13 cellular contexts compared by ENCODE assay signal in the genomic region with DNA sequence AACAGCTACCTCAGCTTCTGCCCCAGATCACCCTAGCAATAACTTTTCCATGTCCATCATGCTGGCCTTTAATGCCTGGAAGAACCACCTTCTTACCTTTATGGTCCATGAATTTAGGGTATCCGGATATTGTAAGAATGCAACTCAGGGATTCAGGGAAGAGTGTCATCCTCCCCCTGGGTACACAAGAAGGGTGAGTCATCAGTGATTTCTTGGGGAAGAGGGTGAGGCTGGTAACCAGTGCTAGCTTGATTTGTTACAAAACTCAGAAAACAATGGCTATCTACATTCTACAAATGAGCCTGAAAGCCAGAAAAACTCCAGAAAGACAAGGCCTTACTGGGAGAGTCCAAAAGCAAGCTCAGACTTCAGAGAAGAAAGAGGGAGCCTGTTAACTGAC. TPM values are rescaled to one million over a fixed set of nuclear protein-coding genes. Genes with fewer than 3 reads are reported as not detected.
A peak's percentile ranks its signal among the peaks of the same experiment; 100 is the strongest.
DNase-seq lines count a peak whose midpoint lies in the region; TF ChIP-seq lines count a peak whose summit lies in the region.
"Had no signal": no experiment of that assay in that cellular context is flagged by ENCODE, and none has a peak within 500 bp of the region (broad histone marks: within the 10 kb centered on the region; RNA-seq: fewer than 3 reads in every experiment).

No MANE protein-coding gene starts in this region.

- in situ Hi-C loops in mammary epithelial cell (cut with MboI; ENCODE audit: low sequenced_read_pairs in 2 of 2), result no loop called here

- H3K4me3 ChIP-seq in mammary epithelial cell (replicated peaks in 1 of 3; ENCODE audit: insufficient read depth in 1 of 3, low read depth in 2 of 3, low read length in 3 of 3), result no peak overlapping the region
- H3K4me3 ChIP-seq in fibroblast of mammary gland (ENCODE audit: control insufficient read depth, low read depth, low read length), result no peak overlapping the region
- H3K4me3 ChIP-seq: BLaER1 treated with 17β-estradiol and CSF1 and Interleukin-3, amounts not matched to agents 10 nM and 100 nM had no signal

- CTCF ChIA-PET in mammary epithelial cell (lab: Charles Lee; ENCODE audit: low non-redundant PET), result no interaction called here

- intact Hi-C loops in mammary epithelial cell (cut with micrococcal nuclease), result loop anchor here (1.0 to 10.0 kb wide), 4 partner anchors 124 to 669 kb away; a partner anchor contains a TSS

- DNase-seq in DMS53 (lab: John Stamatoyannopoulos, UW), result peak; percentile 5
- no peak for DNase-seq in DMS53 treated with DMSO at 0.1 percent for 48 hours (lab: John Stamatoyannopoulos, UW; ENCODE audit: unreplicated experiment)
- DNase-seq in mammary epithelial cell, result peak; percentile 53
- peak; percentile 1 for DNase-seq in fibroblast of mammary gland (ENCODE audit: low read depth)
- DNase-seq in renal cortical epithelial cell (ENCODE audit: low read depth), result peak; percentile 14
- no peak for DNase-seq in NCI-H345 (lab: John Stamatoyannopoulos, UW)
- DNase-seq in SW 1271 (lab: John Stamatoyannopoulos, UW), result no peak
- no peak for DNase-seq in NCI-H1417 treated with DMSO at 0.1 percent for 48 hours (lab: John Stamatoyannopoulos, UW)
- DNase-seq: EL, GOT3 had no signal

- no TSS peak for BruUV-seq in mammary epithelial cell (replicated peaks; lab: Mats Ljungman, UMichigan)

- no peak overlapping the region for H3K9ac ChIP-seq in mammary epithelial cell (ENCODE audit: insufficient read depth, low read length)
- H3K9ac ChIP-seq: BLaER1 treated with 17β-estradiol and CSF1 and Interleukin-3, amounts not matched to agents 10 nM and 100 nM had no signal

- H3K27me3 ChIP-seq in mammary epithelial cell (ENCODE audit: insufficient read depth, low read length), result no peaks in the 10 kb centered on the region

- dilution Hi-C loops in mammary epithelial cell (cut with HindIII; ENCODE audit: low sequenced_read_pairs), result no loop called here

- H4K20me1 ChIP-seq in mammary epithelial cell (ENCODE audit: insufficient read depth, low read length), result no peaks in the 10 kb centered on the region

- no peaks in the 10 kb centered on the region for H3K36me3 ChIP-seq in mammary epithelial cell (ENCODE audit: insufficient read depth, low read length)
- H3K36me3 ChIP-seq: BLaER1 treated with 17β-estradiol and CSF1 and Interleukin-3, amounts not matched to agents 10 nM and 100 nM had no signal

- WGBS in mammary epithelial cell (ENCODE audit: low coverage, missing lambda C conversion rate), result 64% methylated on average over 1 of the region's 1 CpG

- H3K27ac ChIP-seq in mammary epithelial cell (ENCODE audit: insufficient read depth, low read depth, low read length), result no peak overlapping the region
- H3K27ac ChIP-seq: 22Rv1; BLaER1 treated with 17β-estradiol and CSF1 and Interleukin-3, amounts not matched to agents 10 nM and 100 nM had no signal

- H3K9me3 ChIP-seq in mammary epithelial cell (replicated peaks; ENCODE audit: insufficient read depth, low read length), result no peaks in the 10 kb centered on the region

- H3K4me1 ChIP-seq in mammary epithelial cell (ENCODE audit: insufficient read depth, low read length), result peaks cover 5% of the 10 kb centered on the region

- H3K79me2 ChIP-seq in mammary epithelial cell (ENCODE audit: insufficient read depth, low read length), result no peaks in the 10 kb centered on the region

- H3K4me2 ChIP-seq in mammary epithelial cell (ENCODE audit: insufficient read depth, low read depth, low read length), result no peak overlapping the region

- H2AFZ ChIP-seq in mammary epithelial cell (ENCODE audit: low read depth, low read length), result no peak overlapping the region

- TF ChIP-seq CTCF in mammary epithelial cell (conservative IDR thresholded peaks at IDR 0.05 in 1 of 2, IDR thresholded peaks at IDR 0.05 in 1 of 2; ENCODE audit: extremely low read depth in 1 of 2, insufficient read depth in 1 of 2, low read depth in 1 of 2, low read length in 2 of 2) (no peak), fibroblast of mammary gland (conservative IDR thresholded peaks at IDR 0.05; ENCODE audit: control insufficient read depth, insufficient read depth, low read depth, low read length) (no peak)

RNA-seq across cellular contexts. Expression of a gene that starts 10.4 kb away (rescaled TPM):
- total RNA-seq in mammary epithelial cell, result under 1 TPM; 0.31 to 0.33 TPM
- 0.05 TPM for polyA plus RNA-seq in mammary epithelial cell
- 0.16 TPM for polyA minus RNA-seq in mammary epithelial cell
- 0.69 and 0.89 TPM in 2 replicates for total RNA-seq in renal cortical epithelial cell
- total RNA-seq: CD4-positive, CD25-positive, alpha-beta regulatory T cell had no signal
- polyA plus RNA-seq: CD4-positive, CD25-positive, alpha-beta regulatory T cell had no signal

Comparison
In these comparisons a context has a peak if more than half of its experiments do, and no peak if none do; other contexts are left out.
1. DNase-seq: peak in DMS53 (single experiment), mammary epithelial cell (single experiment), fibroblast of mammary gland (single experiment) and renal cortical epithelial cell (single experiment); none in DMS53 treated with DMSO at 0.1 percent for 48 hours (single experiment), NCI-H345 (single experiment), SW 1271 (0 of 2) and NCI-H1417 treated with DMSO at 0.1 percent for 48 hours (single experiment).